1 cellular context compared by ENCODE assay signal in genomic region chr1:150981805-150982712, GRCh38.
TF ChIP-seq lines count a peak whose summit lies in the region.

A gene with protein sequence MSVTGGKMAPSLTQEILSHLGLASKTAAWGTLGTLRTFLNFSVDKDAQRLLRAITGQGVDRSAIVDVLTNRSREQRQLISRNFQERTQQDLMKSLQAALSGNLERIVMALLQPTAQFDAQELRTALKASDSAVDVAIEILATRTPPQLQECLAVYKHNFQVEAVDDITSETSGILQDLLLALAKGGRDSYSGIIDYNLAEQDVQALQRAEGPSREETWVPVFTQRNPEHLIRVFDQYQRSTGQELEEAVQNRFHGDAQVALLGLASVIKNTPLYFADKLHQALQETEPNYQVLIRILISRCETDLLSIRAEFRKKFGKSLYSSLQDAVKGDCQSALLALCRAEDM (plus strand): TSS chr1:150982292. CDS start chr1:150983106, 814 bp downstream.

TF ChIP-seq in GM12878, 131 proteins besides CTCF, POLR2A, EP300 and RAD21 (continued from another document):
- TF ChIP-seq, protein P1, sequence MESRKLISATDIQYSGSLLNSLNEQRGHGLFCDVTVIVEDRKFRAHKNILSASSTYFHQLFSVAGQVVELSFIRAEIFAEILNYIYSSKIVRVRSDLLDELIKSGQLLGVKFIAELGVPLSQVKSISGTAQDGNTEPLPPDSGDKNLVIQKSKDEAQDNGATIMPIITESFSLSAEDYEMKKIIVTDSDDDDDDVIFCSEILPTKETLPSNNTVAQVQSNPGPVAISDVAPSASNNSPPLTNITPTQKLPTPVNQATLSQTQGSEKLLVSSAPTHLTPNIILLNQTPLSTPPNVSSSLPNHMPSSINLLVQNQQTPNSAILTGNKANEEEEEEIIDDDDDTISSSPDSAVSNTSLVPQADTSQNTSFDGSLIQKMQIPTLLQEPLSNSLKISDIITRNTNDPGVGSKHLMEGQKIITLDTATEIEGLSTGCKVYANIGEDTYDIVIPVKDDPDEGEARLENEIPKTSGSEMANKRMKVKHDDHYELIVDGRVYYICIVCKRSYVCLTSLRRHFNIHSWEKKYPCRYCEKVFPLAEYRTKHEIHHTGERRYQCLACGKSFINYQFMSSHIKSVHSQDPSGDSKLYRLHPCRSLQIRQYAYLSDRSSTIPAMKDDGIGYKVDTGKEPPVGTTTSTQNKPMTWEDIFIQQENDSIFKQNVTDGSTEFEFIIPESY (IDR thresholded peaks at IDR 0.05): no peak
- TF ChIP-seq MTA2 (IDR thresholded peaks at IDR 0.05; ENCODE audit: low read depth) (no peak), EGR1 (IDR thresholded peaks at IDR 0.05; ENCODE audit: borderline replicate concordance in 1 of 2, low read depth in 2 of 2, low read length in 2 of 2) (no peak), SPI1 (IDR thresholded peaks at IDR 0.05; ENCODE audit: borderline replicate concordance, insufficient read depth, low read depth, low read length) (no peak)
